ENCODE assay signal across 8 cellular contexts in genomic region chr22:19855504-19856409, GRCh38. TPM values are rescaled to one million over a fixed set of nuclear protein-coding genes. Genes with fewer than 3 reads are reported as not detected.
DNase-seq lines count a peak whose midpoint lies in the region; ATAC-seq, FAIRE-seq and TF ChIP-seq lines count a peak whose summit lies in the region.

No MANE protein-coding gene starts in this region.

- H3K4me1 Mint-ChIP-seq in T-helper 1 cell treated with Interleukin-12 subunit alpha and Interleukin-12 subunit beta and Interleukin-4 antibody, amounts not matched to agents 30 μg/mL and 1 μg/mL, for 36 hours (ENCODE audit: low read depth) = peaks cover 25% of the 10 kb centered on the region
- H3K4me1 Mint-ChIP-seq in brain = peaks cover 32% of the 10 kb centered on the region

- FAIRE-seq in H54 (lab: Jason Lieb, UNC) = no peak

- DNase-seq in ELF-1 (ENCODE audit: low read depth, low spot score) (peak; percentile 70), Kasumi-1 (lab: John Stamatoyannopoulos, UW) (peak; percentile 77 to 84), iPS-NIHi7 (ENCODE audit: extremely low spot score) (peak; percentile 40), H54 (ENCODE audit: insufficient read length, low spot score) (no peak)
- DNase-seq in stimulated activated CD4-positive, alpha-beta T cell treated with anti-CD3 and anti-CD28 coated beads, Interleukin-12 subunit alpha, Interleukin-12 subunit beta, amount 100 ng/mL, for 24 hours (ENCODE audit: low read depth in 2 of 2) = peak; percentile 51 to 67

- peaks cover 9% of the 10 kb centered on the region for H3K36me3 Mint-ChIP-seq in T-helper 1 cell treated with Interleukin-12 subunit alpha and Interleukin-12 subunit beta and Interleukin-4 antibody, amounts not matched to agents 30 μg/mL and 1 μg/mL, for 36 hours (ENCODE audit: low read depth)
- H3K36me3 Mint-ChIP-seq in brain = peaks cover 17% of the 10 kb centered on the region

- peak overlapping the region; percentile 90 for H3K27ac Mint-ChIP-seq in T-helper 1 cell treated with Interleukin-12 subunit alpha and Interleukin-12 subunit beta and Interleukin-4 antibody, amounts not matched to agents 30 μg/mL and 1 μg/mL, for 36 hours
- H3K27ac Mint-ChIP-seq in brain = peak overlapping the region; percentile 94 to 97 (median 96)

- peak; percentile 24 for ATAC-seq in GM21619 (IDR thresholded peaks at IDR 0.05; ENCODE audit: unreplicated experiment)

- H3K9me3 Mint-ChIP-seq in T-helper 1 cell treated with Interleukin-12 subunit alpha and Interleukin-12 subunit beta and Interleukin-4 antibody, amounts not matched to agents 30 μg/mL and 1 μg/mL, for 36 hours = no peaks in the 10 kb centered on the region
- H3K9me3 Mint-ChIP-seq in brain = peaks cover 0 to 2% (median 0%) of the 10 kb centered on the region in 5 experiments

- H3K27me3 Mint-ChIP-seq in T-helper 1 cell treated with Interleukin-12 subunit alpha and Interleukin-12 subunit beta and Interleukin-4 antibody, amounts not matched to agents 30 μg/mL and 1 μg/mL, for 36 hours (ENCODE audit: low read depth) = no peaks in the 10 kb centered on the region
- peaks cover 14% of the 10 kb centered on the region for H3K27me3 Mint-ChIP-seq in brain

- no peak for TF ChIP-seq CTCF in brain (conservative IDR thresholded peaks at IDR 0.05)

- H3K4me3 Mint-ChIP-seq in T-helper 1 cell treated with Interleukin-12 subunit alpha and Interleukin-12 subunit beta and Interleukin-4 antibody, amounts not matched to agents 30 μg/mL and 1 μg/mL, for 36 hours = peak overlapping the region; percentile 95
- H3K4me3 Mint-ChIP-seq in brain = peak overlapping the region; percentile 94 to 99 (median 97)

- no peak for TF ChIP-seq POLR2A in H54 (IDR thresholded peaks at IDR 0.05; ENCODE audit: low read depth, low read length)

RNA-seq across cellular contexts. Expression of gene GNB1L, which starts 1.1 kb away (rescaled TPM):
- 9.5 TPM for polyA plus RNA-seq in brain (ENCODE audit: insufficient read depth, low read depth, low replicate concordance)

RNA-seq across cellular contexts. Expression of gene RTL10, which starts 1.1 kb away (rescaled TPM):
- polyA plus RNA-seq in brain (ENCODE audit: insufficient read depth, low read depth, low replicate concordance) = 16.2 TPM
